Comparison of ENCODE assay signal across 1 cellular context in the genomic region with DNA sequence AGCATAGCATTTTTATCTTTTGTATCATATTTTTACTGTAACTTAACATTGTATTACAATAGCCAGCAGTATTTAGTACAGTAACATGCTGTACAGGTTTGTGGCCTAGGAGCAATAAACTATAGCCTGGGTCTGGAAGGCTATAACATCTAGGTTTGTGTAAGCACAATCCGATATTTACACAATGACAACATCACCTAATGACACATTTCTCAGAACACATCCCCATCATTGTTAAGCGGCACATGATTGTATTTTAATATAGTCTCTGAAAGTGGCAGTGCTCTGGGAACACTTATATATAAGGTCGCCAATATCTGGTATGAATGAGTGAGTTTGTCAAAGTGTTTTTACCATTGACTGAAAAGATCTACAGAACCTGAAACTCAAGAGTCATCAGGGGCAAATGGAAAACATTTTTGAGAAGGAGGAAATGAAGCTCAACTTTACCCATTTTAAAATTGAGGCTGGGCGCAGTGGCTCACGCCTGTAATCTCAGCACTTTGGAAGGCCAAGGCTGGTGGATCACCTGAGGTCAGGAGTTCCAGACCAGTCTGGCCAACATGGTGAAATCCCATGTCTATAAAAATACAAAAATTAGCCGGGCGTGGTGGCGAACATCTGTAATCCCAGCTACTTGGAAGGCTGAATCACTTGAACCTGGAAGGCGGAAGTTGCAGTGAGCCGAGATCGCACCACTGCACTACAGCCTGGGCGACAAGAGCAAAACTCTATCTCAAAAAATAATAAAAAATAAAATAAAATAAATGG.
TF ChIP-seq lines count a peak whose summit lies in the region.

No MANE protein-coding gene starts in this region.

TF ChIP-seq in endothelial cell of umbilical vein, 7 proteins besides CTCF, POLR2A, EP300 and RAD21 (continued from another document):
- no peak for TF ChIP-seq JUN (IDR thresholded peaks at IDR 0.05; ENCODE audit: borderline replicate concordance, insufficient read depth, insufficient read length, low read depth)
- no peak for TF ChIP-seq FOS (IDR thresholded peaks at IDR 0.05; ENCODE audit: borderline replicate concordance, insufficient read depth, low read length)
TF ChIP-seq in endothelial cell of umbilical vein: peak in this region for 0.
